In the genomic region with DNA sequence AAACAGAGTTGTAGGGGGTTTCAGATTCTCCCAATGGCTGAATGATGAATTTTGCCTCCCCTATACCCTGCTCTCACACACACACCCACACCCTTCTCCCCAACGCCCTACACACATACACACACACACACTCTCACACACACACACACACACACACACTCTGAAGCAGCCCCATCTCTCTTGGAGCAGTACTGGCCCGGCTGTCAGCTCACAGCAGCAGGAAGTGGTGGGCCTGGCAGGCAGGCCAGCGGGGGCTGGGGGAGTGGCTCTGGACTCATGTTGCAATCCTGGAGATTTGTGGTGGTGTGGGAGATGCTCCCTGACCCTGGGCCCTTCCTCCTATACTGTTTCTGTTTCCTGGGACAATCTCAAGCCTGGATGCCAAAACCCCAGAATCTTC, we compare ENCODE assay signal across 8 cellular contexts. TPM values are rescaled to one million over a fixed set of nuclear protein-coding genes. Genes with fewer than 3 reads are reported as not detected.
A peak's percentile ranks its signal among the peaks of the same experiment; 100 is the strongest.
DNase-seq lines count a peak whose midpoint lies in the region; FAIRE-seq and TF ChIP-seq lines count a peak whose summit lies in the region.

No MANE protein-coding gene starts in this region.

- peak overlapping the region; percentile 32 for H3K4me3 ChIP-seq in AG04449 (ENCODE audit: low read depth, low read length)
- H3K4me3 ChIP-seq in HEK293 (ENCODE audit: low read depth, low read length): no peak overlapping the region
- no peak overlapping the region for H3K4me3 ChIP-seq in kidney (ENCODE audit: low read length in 2 of 2)

- CTCF ChIA-PET in AG04449 (lab: Yijun Ruan, JAX): interaction anchor here (0.7 to 5.4 kb wide), 6 partner anchors 8 to 110 kb away, joined by 3 to 83 read pairs (median 14); no protein-coding TSS in a partner anchor
- CTCF ChIA-PET in HEK293 (lab: Yijun Ruan, JAX): interaction anchor here (0.6 to 1.0 kb wide), 2 partner anchors 11 to 73 kb away, joined by 3 read pairs; no protein-coding TSS in a partner anchor
- CTCF ChIA-PET in activated CD4-positive, alpha-beta memory T cell treated with anti-CD3 and anti-CD28 coated beads for 36 hours (lab: Charles Lee): interaction anchor here (1.1 to 6.0 kb wide), 5 partner anchors 13 to 191 kb away, joined by 3 to 70 read pairs (median 16); no protein-coding TSS in a partner anchor

- no peaks in the 10 kb centered on the region for H3K27me3 Mint-ChIP-seq in activated CD4-positive, alpha-beta memory T cell treated with anti-CD3 and anti-CD28 coated beads for 36 hours
- H3K27me3 Mint-ChIP-seq in progenitor cell of endocrine pancreas: peaks cover 25% of the 10 kb centered on the region

- peak overlapping the region; percentile 90 for H3K27ac Mint-ChIP-seq in activated CD4-positive, alpha-beta memory T cell treated with anti-CD3 and anti-CD28 coated beads for 36 hours
- no peak overlapping the region for H3K27ac Mint-ChIP-seq in progenitor cell of endocrine pancreas

- H3K9me3 ChIP-seq in HEK293 (ENCODE audit: control insufficient read depth, insufficient read depth, low read depth, low read length): no peaks in the 10 kb centered on the region
- H3K9me3 ChIP-seq in kidney (ENCODE audit: control insufficient read depth in 1 of 2, low read length in 2 of 2): no peaks in the 10 kb centered on the region

- H3K36me3 Mint-ChIP-seq in activated CD4-positive, alpha-beta memory T cell treated with anti-CD3 and anti-CD28 coated beads for 36 hours: peaks cover 31% of the 10 kb centered on the region
- peaks cover 2% of the 10 kb centered on the region for H3K36me3 Mint-ChIP-seq in progenitor cell of endocrine pancreas (ENCODE audit: insufficient read depth)

- no peaks in the 10 kb centered on the region for H3K9me3 Mint-ChIP-seq in activated CD4-positive, alpha-beta memory T cell treated with anti-CD3 and anti-CD28 coated beads for 36 hours
- H3K9me3 Mint-ChIP-seq in progenitor cell of endocrine pancreas (ENCODE audit: low read depth): no peaks in the 10 kb centered on the region

- H3K4me1 Mint-ChIP-seq in activated CD4-positive, alpha-beta memory T cell treated with anti-CD3 and anti-CD28 coated beads for 36 hours (ENCODE audit: low read depth): peaks cover 74% of the 10 kb centered on the region
- H3K4me1 Mint-ChIP-seq in progenitor cell of endocrine pancreas (ENCODE audit: low read depth): peaks cover 10% of the 10 kb centered on the region

- peaks cover 0 to 9% of the 10 kb centered on the region in 2 experiments; a peak in 1 of 3 replicates for H3K36me3 ChIP-seq in HEK293 (ENCODE audit: control insufficient read depth in 2 of 2, insufficient read depth in 1 of 2, low read length in 2 of 2)
- no peaks in the 10 kb centered on the region for H3K36me3 ChIP-seq in kidney (ENCODE audit: control insufficient read depth in 1 of 2, insufficient read depth in 2 of 2, low read length in 2 of 2)

- POLR2A ChIA-PET in AG04449 (lab: Yijun Ruan, JAX): no interaction called here
- POLR2A ChIA-PET in HEK293 (lab: Yijun Ruan, JAX): no interaction called here
- POLR2A ChIA-PET in activated CD4-positive, alpha-beta memory T cell treated with anti-CD3 and anti-CD28 coated beads for 36 hours (lab: Charles Lee): interaction anchor here (1.6 kb wide), 1 partner anchor 27 kb away, joined by 3 read pairs; no protein-coding TSS in a partner anchor

- H3K9ac ChIP-seq in kidney (ENCODE audit: low read length in 2 of 2): no peak overlapping the region

- H3K27ac ChIP-seq in HEK293 (ENCODE audit: extremely low read depth, low read depth, low read length) (no peak overlapping the region), kidney (ENCODE audit: low read depth in 2 of 2, low read length in 2 of 2) (no peak overlapping the region)

- intact Hi-C loops in activated CD4-positive, alpha-beta memory T cell treated with anti-CD3 and anti-CD28 coated beads for 36 hours (cut with micrococcal nuclease): loop anchor here (5.0 to 10.0 kb wide), 3 partner anchors 105 to 452 kb away; a partner anchor contains a TSS
- intact Hi-C loops in kidney (cut with DNase I): no loop called here

- peak overlapping the region; percentile 85 for H3K4me3 Mint-ChIP-seq in activated CD4-positive, alpha-beta memory T cell treated with anti-CD3 and anti-CD28 coated beads for 36 hours
- H3K4me3 Mint-ChIP-seq in progenitor cell of endocrine pancreas (ENCODE audit: low read depth): no peak overlapping the region

- DNase-seq in AG04449 (ENCODE audit: low read depth, low spot score): no peak
- peak; percentile 58 for DNase-seq in activated CD4-positive, alpha-beta memory T cell treated with anti-CD3 and anti-CD28 coated beads for 36 hours
- DNase-seq in kidney: peak; percentile 85
- DNase-seq in NCI-H82 (lab: John Stamatoyannopoulos, UW): no peak
- no peak for DNase-seq in NCI-H1105 (lab: John Stamatoyannopoulos, UW)
- no peak for DNase-seq in DMS53 (lab: John Stamatoyannopoulos, UW)
- no peak for DNase-seq in progenitor cell of endocrine pancreas (ENCODE audit: low spot score, unreplicated experiment)

- H3K4me1 ChIP-seq in HEK293 (ENCODE audit: control insufficient read depth, insufficient read depth, low read length) (0 out of 2 replicates have a peak, but pooled peaks cover 2% of the 10 kb centered on the region), kidney (ENCODE audit: control insufficient read depth in 1 of 2, insufficient read depth in 1 of 2, low read depth in 1 of 2, low read length in 2 of 2) (peaks cover 0 to 15% of the 10 kb centered on the region in 2 donors)

- no peak for FAIRE-seq in kidney (lab: Jason Lieb, UNC)

- TF ChIP-seq CTCF in AG04449 (IDR thresholded peaks at IDR 0.05; ENCODE audit: insufficient read depth, low read length, missing control alignments): no peak
- TF ChIP-seq CTCF in HEK293 (tag by site-specific recombination; IDR thresholded peaks at IDR 0.05): no peak
- TF ChIP-seq CTCF in kidney (IDR thresholded peaks at IDR 0.05; ENCODE audit: borderline replicate concordance, extremely low read depth, insufficient read depth): no peak
- TF ChIP-seq CTCF in progenitor cell of endocrine pancreas (IDR thresholded peaks at IDR 0.05; ENCODE audit: unreplicated experiment): no peak

TF ChIP-seq in HEK293, 187 proteins besides CTCF, POLR2A, EP300 and RAD21 (continues in another document):
- TF ChIP-seq, protein P1, sequence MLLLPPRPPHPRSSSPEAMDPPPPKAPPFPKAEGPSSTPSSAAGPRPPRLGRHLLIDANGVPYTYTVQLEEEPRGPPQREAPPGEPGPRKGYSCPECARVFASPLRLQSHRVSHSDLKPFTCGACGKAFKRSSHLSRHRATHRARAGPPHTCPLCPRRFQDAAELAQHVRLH (tag by site-specific recombination; IDR thresholded peaks at IDR 0.05): no peak
- TF ChIP-seq ZIC2 (tag by site-specific recombination; IDR thresholded peaks at IDR 0.05): peak; percentile 93
- TF ChIP-seq ZFHX2 (tag by site-specific recombination; conservative IDR thresholded peaks at IDR 0.05): peak; percentile 99
- TF ChIP-seq ZNF354C (tag by site-specific recombination; IDR thresholded peaks at IDR 0.05; ENCODE audit: borderline replicate concordance, low read depth): no peak
- TF ChIP-seq EGR2 (tag by site-specific recombination; IDR thresholded peaks at IDR 0.05; ENCODE audit: low read depth): peak; percentile 97
- TF ChIP-seq, protein P2, sequence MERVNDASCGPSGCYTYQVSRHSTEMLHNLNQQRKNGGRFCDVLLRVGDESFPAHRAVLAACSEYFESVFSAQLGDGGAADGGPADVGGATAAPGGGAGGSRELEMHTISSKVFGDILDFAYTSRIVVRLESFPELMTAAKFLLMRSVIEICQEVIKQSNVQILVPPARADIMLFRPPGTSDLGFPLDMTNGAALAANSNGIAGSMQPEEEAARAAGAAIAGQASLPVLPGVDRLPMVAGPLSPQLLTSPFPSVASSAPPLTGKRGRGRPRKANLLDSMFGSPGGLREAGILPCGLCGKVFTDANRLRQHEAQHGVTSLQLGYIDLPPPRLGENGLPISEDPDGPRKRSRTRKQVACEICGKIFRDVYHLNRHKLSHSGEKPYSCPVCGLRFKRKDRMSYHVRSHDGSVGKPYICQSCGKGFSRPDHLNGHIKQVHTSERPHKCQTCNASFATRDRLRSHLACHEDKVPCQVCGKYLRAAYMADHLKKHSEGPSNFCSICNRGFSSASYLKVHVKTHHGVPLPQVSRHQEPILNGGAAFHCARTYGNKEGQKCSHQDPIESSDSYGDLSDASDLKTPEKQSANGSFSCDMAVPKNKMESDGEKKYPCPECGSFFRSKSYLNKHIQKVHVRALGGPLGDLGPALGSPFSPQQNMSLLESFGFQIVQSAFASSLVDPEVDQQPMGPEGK (tag by site-specific recombination; IDR thresholded peaks at IDR 0.05): peak; percentile 41; the same call in 1 of the 2 replicates
- TF ChIP-seq, protein P3, sequence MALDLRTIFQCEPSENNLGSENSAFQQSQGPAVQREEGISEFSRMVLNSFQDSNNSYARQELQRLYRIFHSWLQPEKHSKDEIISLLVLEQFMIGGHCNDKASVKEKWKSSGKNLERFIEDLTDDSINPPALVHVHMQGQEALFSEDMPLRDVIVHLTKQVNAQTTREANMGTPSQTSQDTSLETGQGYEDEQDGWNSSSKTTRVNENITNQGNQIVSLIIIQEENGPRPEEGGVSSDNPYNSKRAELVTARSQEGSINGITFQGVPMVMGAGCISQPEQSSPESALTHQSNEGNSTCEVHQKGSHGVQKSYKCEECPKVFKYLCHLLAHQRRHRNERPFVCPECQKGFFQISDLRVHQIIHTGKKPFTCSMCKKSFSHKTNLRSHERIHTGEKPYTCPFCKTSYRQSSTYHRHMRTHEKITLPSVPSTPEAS (tag by site-specific recombination; IDR thresholded peaks at IDR 0.05): peak; percentile 86

RNA-seq across cellular contexts. Expression of a gene that starts 2.2 kb away (rescaled TPM):
- total RNA-seq in activated CD4-positive, alpha-beta memory T cell treated with anti-CD3 and anti-CD28 coated beads for 36 hours: 10 to 100 TPM; 18.4 to 19.4 TPM
- total RNA-seq in kidney (14.5 TPM), progenitor cell of endocrine pancreas (5.1 and 6.4 TPM in 2 replicates)
- polyA plus RNA-seq in kidney (ENCODE audit: insufficient read depth, low read depth, low replicate concordance): 3.4 TPM

RNA-seq across cellular contexts. Expression of a gene that starts 34.9 kb away (rescaled TPM):
- total RNA-seq in activated CD4-positive, alpha-beta memory T cell treated with anti-CD3 and anti-CD28 coated beads for 36 hours: 100 to 1,000 TPM; 203 TPM
- total RNA-seq in kidney (18.8 TPM), progenitor cell of endocrine pancreas (7.0 and 7.9 TPM in 2 replicates)
- polyA plus RNA-seq in kidney (ENCODE audit: insufficient read depth, low read depth, low replicate concordance): 2.4 TPM

Comparison
In these comparisons a context has a peak if more than half of its experiments do, and no peak if none do; other contexts are left out.
1. DNase-seq: peak in activated CD4-positive, alpha-beta memory T cell treated with anti-CD3 and anti-CD28 coated beads for 36 hours (single experiment) and kidney (single experiment); none in AG04449 (single experiment), NCI-H82 (single experiment), NCI-H1105 (single experiment), DMS53 (single experiment) and progenitor cell of endocrine pancreas (single experiment).
2. RNA of a gene that starts 34.9 kb away (total RNA-seq): 203 TPM in activated CD4-positive, alpha-beta memory T cell treated with anti-CD3 and anti-CD28 coated beads for 36 hours; 18.8 TPM in kidney (single experiment) and 7.0 to 7.9 TPM in progenitor cell of endocrine pancreas; every median in the first group is over 10 times any median in the second.